In genomic region chr2:64252579-64252978, GRCh38 we compare ENCODE assay signal across 1 cellular context.
TF ChIP-seq lines count a peak whose summit lies in the region.
"Not testable (repeated sequence)": the region's sequence is repeated elsewhere in the genome, so short reads cannot be mapped to it uniquely, and the experiment has no call there.

No MANE protein-coding gene starts in this region.

TF ChIP-seq in K562, 482 proteins besides CTCF, POLR2A, EP300 and RAD21 (continued from another document and continues in another):
- TF ChIP-seq ARNT (IDR thresholded peaks at IDR 0.05) (peak in 1 of 2 experiments; percentile 60; a peak in 1 of 4 replicates), SMARCE1 (IDR thresholded peaks at IDR 0.05) (peak; percentile 97), TRIM24 (IDR thresholded peaks at IDR 0.05) (peak; percentile 39 to 77; a peak in 3 of 4 replicates), CC2D1A (IDR thresholded peaks at IDR 0.05) (peak; percentile 63; the same call in 1 of the 2 replicates), JUND (IDR thresholded peaks at IDR 0.05; ENCODE audit: borderline replicate concordance, low read depth, low read length) (peak; percentile 75), JUND (tag; IDR thresholded peaks at IDR 0.05; ENCODE audit: borderline replicate concordance, low read depth, low read length) (peak; percentile 44; the same call in 1 of the 3 replicates), FOSL1 (tag; conservative IDR thresholded peaks at IDR 0.05) (peak; percentile 84), ATF1 (tag; IDR thresholded peaks at IDR 0.05) (peak; percentile 32; the same call in 1 of the 2 replicates), ZEB2 (IDR thresholded peaks at IDR 0.05) (peak; percentile 74), NFIC (IDR thresholded peaks at IDR 0.05) (peak; percentile 56; the same call in 1 of the 2 replicates), TCF3 (CRISPR knock-in tag; IDR thresholded peaks at IDR 0.05) (peak; percentile 85), CBFA2T2 (conservative IDR thresholded peaks at IDR 0.05) (peak; percentile 82), NCOR1 (IDR thresholded peaks at IDR 0.05) (peak; percentile 78), RBFOX2 (IDR thresholded peaks at IDR 0.05; ENCODE audit: low read depth, low read length) (peak; percentile 16; the same call in 1 of the 2 replicates), TAL1 (IDR thresholded peaks at IDR 0.05) (peak; percentile 86), HDAC1 (IDR thresholded peaks at IDR 0.05) (peak in 1 of 2 experiments; percentile 54; a peak in 1 of 4 replicates), POLR2AphosphoS5 (IDR thresholded peaks at IDR 0.05; ENCODE audit: control insufficient read depth, insufficient read depth, low read depth, low read length) (peak; percentile 33; the same call in 1 of the 2 replicates), SMARCC2 (IDR thresholded peaks at IDR 0.05; ENCODE audit: low read depth) (peak; percentile 93), GATAD2B (IDR thresholded peaks at IDR 0.05; ENCODE audit: borderline replicate concordance) (0 out of 2 replicates have a peak, but pooled peaks have one; percentile 28), KDM1A (IDR thresholded peaks at IDR 0.05) (peak; percentile 63 to 73; a peak in 2 of 4 replicates), ATF3 (IDR thresholded peaks at IDR 0.05) (peak; percentile 92), SMARCA4 (IDR thresholded peaks at IDR 0.05) (peak; percentile 97), NFE2 (IDR thresholded peaks at IDR 0.05; ENCODE audit: low read depth) (peak; percentile 61; the same call in 1 of the 2 replicates), EGR1 (conservative IDR thresholded peaks at IDR 0.05) (peak; percentile 74), MAFK (IDR thresholded peaks at IDR 0.05; ENCODE audit: low read length) (peak; percentile 16; the same call in 1 of the 2 replicates), CBFA2T3 (IDR thresholded peaks at IDR 0.05) (peak; percentile 87)
- TF ChIP-seq, protein P1, sequence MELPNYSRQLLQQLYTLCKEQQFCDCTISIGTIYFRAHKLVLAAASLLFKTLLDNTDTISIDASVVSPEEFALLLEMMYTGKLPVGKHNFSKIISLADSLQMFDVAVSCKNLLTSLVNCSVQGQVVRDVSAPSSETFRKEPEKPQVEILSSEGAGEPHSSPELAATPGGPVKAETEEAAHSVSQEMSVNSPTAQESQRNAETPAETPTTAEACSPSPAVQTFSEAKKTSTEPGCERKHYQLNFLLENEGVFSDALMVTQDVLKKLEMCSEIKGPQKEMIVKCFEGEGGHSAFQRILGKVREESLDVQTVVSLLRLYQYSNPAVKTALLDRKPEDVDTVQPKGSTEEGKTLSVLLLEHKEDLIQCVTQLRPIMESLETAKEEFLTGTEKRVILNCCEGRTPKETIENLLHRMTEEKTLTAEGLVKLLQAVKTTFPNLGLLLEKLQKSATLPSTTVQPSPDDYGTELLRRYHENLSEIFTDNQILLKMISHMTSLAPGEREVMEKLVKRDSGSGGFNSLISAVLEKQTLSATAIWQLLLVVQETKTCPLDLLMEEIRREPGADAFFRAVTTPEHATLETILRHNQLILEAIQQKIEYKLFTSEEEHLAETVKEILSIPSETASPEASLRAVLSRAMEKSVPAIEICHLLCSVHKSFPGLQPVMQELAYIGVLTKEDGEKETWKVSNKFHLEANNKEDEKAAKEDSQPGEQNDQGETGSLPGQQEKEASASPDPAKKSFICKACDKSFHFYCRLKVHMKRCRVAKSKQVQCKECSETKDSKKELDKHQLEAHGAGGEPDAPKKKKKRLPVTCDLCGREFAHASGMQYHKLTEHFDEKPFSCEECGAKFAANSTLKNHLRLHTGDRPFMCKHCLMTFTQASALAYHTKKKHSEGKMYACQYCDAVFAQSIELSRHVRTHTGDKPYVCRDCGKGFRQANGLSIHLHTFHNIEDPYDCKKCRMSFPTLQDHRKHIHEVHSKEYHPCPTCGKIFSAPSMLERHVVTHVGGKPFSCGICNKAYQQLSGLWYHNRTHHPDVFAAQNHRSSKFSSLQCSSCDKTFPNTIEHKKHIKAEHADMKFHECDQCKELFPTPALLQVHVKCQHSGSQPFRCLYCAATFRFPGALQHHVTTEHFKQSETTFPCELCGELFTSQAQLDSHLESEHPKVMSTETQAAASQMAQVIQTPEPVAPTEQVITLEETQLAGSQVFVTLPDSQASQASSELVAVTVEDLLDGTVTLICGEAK (IDR thresholded peaks at IDR 0.05): peak; percentile 76
- TF ChIP-seq, protein P1 (CRISPR knock-in tag; IDR thresholded peaks at IDR 0.05): not testable (repeated sequence)
- TF ChIP-seq, protein P2, sequence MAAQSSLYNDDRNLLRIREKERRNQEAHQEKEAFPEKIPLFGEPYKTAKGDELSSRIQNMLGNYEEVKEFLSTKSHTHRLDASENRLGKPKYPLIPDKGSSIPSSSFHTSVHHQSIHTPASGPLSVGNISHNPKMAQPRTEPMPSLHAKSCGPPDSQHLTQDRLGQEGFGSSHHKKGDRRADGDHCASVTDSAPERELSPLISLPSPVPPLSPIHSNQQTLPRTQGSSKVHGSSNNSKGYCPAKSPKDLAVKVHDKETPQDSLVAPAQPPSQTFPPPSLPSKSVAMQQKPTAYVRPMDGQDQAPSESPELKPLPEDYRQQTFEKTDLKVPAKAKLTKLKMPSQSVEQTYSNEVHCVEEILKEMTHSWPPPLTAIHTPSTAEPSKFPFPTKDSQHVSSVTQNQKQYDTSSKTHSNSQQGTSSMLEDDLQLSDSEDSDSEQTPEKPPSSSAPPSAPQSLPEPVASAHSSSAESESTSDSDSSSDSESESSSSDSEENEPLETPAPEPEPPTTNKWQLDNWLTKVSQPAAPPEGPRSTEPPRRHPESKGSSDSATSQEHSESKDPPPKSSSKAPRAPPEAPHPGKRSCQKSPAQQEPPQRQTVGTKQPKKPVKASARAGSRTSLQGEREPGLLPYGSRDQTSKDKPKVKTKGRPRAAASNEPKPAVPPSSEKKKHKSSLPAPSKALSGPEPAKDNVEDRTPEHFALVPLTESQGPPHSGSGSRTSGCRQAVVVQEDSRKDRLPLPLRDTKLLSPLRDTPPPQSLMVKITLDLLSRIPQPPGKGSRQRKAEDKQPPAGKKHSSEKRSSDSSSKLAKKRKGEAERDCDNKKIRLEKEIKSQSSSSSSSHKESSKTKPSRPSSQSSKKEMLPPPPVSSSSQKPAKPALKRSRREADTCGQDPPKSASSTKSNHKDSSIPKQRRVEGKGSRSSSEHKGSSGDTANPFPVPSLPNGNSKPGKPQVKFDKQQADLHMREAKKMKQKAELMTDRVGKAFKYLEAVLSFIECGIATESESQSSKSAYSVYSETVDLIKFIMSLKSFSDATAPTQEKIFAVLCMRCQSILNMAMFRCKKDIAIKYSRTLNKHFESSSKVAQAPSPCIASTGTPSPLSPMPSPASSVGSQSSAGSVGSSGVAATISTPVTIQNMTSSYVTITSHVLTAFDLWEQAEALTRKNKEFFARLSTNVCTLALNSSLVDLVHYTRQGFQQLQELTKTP (IDR thresholded peaks at IDR 0.05; ENCODE audit: low read depth in 1 of 2, partially characterized antibody in 2 of 2): peak in 1 of 2 experiments; percentile 28
- TF ChIP-seq ATF1 (CRISPR knock-in tag; IDR thresholded peaks at IDR 0.05); ATF3 (CRISPR knock-in tag; conservative IDR thresholded peaks at IDR 0.05): not testable (repeated sequence)
- TF ChIP-seq, protein P3, sequence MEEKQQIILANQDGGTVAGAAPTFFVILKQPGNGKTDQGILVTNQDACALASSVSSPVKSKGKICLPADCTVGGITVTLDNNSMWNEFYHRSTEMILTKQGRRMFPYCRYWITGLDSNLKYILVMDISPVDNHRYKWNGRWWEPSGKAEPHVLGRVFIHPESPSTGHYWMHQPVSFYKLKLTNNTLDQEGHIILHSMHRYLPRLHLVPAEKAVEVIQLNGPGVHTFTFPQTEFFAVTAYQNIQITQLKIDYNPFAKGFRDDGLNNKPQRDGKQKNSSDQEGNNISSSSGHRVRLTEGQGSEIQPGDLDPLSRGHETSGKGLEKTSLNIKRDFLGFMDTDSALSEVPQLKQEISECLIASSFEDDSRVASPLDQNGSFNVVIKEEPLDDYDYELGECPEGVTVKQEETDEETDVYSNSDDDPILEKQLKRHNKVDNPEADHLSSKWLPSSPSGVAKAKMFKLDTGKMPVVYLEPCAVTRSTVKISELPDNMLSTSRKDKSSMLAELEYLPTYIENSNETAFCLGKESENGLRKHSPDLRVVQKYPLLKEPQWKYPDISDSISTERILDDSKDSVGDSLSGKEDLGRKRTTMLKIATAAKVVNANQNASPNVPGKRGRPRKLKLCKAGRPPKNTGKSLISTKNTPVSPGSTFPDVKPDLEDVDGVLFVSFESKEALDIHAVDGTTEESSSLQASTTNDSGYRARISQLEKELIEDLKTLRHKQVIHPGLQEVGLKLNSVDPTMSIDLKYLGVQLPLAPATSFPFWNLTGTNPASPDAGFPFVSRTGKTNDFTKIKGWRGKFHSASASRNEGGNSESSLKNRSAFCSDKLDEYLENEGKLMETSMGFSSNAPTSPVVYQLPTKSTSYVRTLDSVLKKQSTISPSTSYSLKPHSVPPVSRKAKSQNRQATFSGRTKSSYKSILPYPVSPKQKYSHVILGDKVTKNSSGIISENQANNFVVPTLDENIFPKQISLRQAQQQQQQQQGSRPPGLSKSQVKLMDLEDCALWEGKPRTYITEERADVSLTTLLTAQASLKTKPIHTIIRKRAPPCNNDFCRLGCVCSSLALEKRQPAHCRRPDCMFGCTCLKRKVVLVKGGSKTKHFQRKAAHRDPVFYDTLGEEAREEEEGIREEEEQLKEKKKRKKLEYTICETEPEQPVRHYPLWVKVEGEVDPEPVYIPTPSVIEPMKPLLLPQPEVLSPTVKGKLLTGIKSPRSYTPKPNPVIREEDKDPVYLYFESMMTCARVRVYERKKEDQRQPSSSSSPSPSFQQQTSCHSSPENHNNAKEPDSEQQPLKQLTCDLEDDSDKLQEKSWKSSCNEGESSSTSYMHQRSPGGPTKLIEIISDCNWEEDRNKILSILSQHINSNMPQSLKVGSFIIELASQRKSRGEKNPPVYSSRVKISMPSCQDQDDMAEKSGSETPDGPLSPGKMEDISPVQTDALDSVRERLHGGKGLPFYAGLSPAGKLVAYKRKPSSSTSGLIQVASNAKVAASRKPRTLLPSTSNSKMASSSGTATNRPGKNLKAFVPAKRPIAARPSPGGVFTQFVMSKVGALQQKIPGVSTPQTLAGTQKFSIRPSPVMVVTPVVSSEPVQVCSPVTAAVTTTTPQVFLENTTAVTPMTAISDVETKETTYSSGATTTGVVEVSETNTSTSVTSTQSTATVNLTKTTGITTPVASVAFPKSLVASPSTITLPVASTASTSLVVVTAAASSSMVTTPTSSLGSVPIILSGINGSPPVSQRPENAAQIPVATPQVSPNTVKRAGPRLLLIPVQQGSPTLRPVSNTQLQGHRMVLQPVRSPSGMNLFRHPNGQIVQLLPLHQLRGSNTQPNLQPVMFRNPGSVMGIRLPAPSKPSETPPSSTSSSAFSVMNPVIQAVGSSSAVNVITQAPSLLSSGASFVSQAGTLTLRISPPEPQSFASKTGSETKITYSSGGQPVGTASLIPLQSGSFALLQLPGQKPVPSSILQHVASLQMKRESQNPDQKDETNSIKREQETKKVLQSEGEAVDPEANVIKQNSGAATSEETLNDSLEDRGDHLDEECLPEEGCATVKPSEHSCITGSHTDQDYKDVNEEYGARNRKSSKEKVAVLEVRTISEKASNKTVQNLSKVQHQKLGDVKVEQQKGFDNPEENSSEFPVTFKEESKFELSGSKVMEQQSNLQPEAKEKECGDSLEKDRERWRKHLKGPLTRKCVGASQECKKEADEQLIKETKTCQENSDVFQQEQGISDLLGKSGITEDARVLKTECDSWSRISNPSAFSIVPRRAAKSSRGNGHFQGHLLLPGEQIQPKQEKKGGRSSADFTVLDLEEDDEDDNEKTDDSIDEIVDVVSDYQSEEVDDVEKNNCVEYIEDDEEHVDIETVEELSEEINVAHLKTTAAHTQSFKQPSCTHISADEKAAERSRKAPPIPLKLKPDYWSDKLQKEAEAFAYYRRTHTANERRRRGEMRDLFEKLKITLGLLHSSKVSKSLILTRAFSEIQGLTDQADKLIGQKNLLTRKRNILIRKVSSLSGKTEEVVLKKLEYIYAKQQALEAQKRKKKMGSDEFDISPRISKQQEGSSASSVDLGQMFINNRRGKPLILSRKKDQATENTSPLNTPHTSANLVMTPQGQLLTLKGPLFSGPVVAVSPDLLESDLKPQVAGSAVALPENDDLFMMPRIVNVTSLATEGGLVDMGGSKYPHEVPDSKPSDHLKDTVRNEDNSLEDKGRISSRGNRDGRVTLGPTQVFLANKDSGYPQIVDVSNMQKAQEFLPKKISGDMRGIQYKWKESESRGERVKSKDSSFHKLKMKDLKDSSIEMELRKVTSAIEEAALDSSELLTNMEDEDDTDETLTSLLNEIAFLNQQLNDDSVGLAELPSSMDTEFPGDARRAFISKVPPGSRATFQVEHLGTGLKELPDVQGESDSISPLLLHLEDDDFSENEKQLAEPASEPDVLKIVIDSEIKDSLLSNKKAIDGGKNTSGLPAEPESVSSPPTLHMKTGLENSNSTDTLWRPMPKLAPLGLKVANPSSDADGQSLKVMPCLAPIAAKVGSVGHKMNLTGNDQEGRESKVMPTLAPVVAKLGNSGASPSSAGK (IDR thresholded peaks at IDR 0.05): 0 out of 2 replicates have a peak, but pooled peaks have one; percentile 3
